In the genomic region with DNA sequence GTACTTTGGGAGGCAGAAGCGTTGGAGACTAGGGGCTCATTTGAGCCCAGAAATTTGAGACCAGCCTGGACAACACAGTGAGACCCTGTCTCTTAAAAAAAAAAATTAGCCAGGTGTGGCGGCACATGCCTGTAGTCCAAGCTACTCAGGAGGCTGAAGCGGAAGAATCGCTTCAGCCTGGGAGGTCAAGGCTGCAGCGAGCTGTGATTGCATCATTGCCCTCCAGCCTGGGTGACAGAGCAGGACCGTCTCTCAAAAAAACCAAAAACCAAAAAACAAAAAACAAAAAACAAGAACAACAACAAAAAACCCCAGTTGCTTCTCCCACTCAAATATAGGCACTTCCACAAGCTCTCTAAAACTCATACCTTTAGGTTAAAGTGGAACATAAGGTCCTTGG, we compare ENCODE assay signal across 36 cellular contexts. TPM values are rescaled to one million over a fixed set of nuclear protein-coding genes. Genes with fewer than 3 reads are reported as not detected.
"Had no signal": no experiment of that assay in that cellular context is flagged by ENCODE, and none has a peak within 500 bp of the region (broad histone marks: within the 10 kb centered on the region; RNA-seq: fewer than 3 reads in every experiment).

No MANE protein-coding gene starts in this region.

- H3K4me3 ChIP-seq: adrenal gland, ascending aorta, body of pancreas, breast epithelium, cardiac muscle cell had no signal

- H3K27me3 ChIP-seq: ascending aorta, body of pancreas, brain microvascular endothelial cell, breast epithelium, cardiac muscle cell had no signal

- ATAC-seq: activated naive CD4-positive, alpha-beta T cell treated with anti-CD3 and anti-CD28 coated beads, Interleukin-2, amount 50 U/mL, for 72 hours; activated naive CD8-positive, alpha-beta T cell treated with anti-CD3 and anti-CD28 coated beads, Interleukin-2, amount 50 U/mL, for 24 hours; activated T-cell treated with anti-CD3 and anti-CD28 coated beads, Interleukin-2, amount 50 U/mL, for 4 hours; activated T-cell treated with anti-CD3 and anti-CD28 coated beads, Interleukin-2, amount 50 U/mL, for 72 hours; activated T-helper 17 cell treated with anti-CD3 and anti-CD28 coated beads, Interleukin-2, amount 50 U/mL, for 72 hours; body of pancreas had no signal

- H3K4me1 ChIP-seq: adrenal gland, ascending aorta, body of pancreas, breast epithelium had no signal

- FAIRE-seq: astrocyte, bronchial epithelial cell had no signal

- H3K36me3 ChIP-seq: adrenal gland, ascending aorta, brain microvascular endothelial cell, breast epithelium, cardiac muscle cell had no signal

- H3K9me3 ChIP-seq: adrenal gland, ascending aorta, body of pancreas had no signal

- DNase-seq: activated effector memory CD4-positive, alpha-beta T cell treated with anti-CD3 and anti-CD28 coated beads, Interleukin-2, amount 50 U/mL, for 16 hours; activated effector memory CD4-positive, alpha-beta T cell treated with Interleukin-2 at 50 U/mL for 16 hours; activated gamma-delta T cell; activated gamma-delta T cell treated with Interleukin-2 at 50 U/mL for 16 hours; activated naive CD4-positive, alpha-beta T cell; activated naive CD4-positive, alpha-beta T cell treated with anti-CD3 and anti-CD28 coated beads for 36 hours; activated naive CD4-positive, alpha-beta T cell treated with anti-CD3 and anti-CD28 coated beads, Interleukin-2, amount 10 ng/mL, durations not matched to agents 7 days and 5 days; activated naive CD4-positive, alpha-beta T cell treated with anti-CD3 and anti-CD28 coated beads, Interleukin-2, amount 50 U/mL, for 16 hours; activated naive CD4-positive, alpha-beta T cell treated with Interleukin-2 at 50 U/mL for 16 hours; activated naive CD8-positive, alpha-beta T cell treated with anti-CD3 and anti-CD28 coated beads for 36 hours; activated naive CD8-positive, alpha-beta T cell treated with anti-CD3 and anti-CD28 coated beads, Interleukin-2, amount 10 ng/mL, durations not matched to agents 7 days and 5 days; activated naive CD8-positive, alpha-beta T cell treated with anti-CD3 and anti-CD28 coated beads, Interleukin-2, amount 50 U/mL, for 24 hours; activated T-cell treated with anti-CD3 and anti-CD28 coated beads, Interleukin-2, amount 50 U/mL, for 24 hours; activated T-cell treated with anti-CD3 and anti-CD28 coated beads, Interleukin-2, amount 50 U/mL, for 4 hours; activated T-cell treated with anti-CD3 and anti-CD28 coated beads, Interleukin-2, amount 50 U/mL, for 48 hours; activated T-cell treated with anti-CD3 and anti-CD28 coated beads, Interleukin-2, amount 50 U/mL, for 72 hours; adrenal gland; amniotic stem cell; amygdala; anterior cingulate cortex; aorta; body of pancreas; brain microvascular endothelial cell; caudate nucleus; central memory CD4-positive, alpha-beta T cell; cerebellar nuclear complex had no signal

- H3K27ac ChIP-seq: adrenal gland, ascending aorta, body of pancreas, brain microvascular endothelial cell, breast epithelium, cardiac muscle cell had no signal

RNA-seq across cellular contexts. Expression of a gene that starts 27.4 kb away (rescaled TPM):
- total RNA-seq: activated naive CD4-positive, alpha-beta T cell treated with anti-CD3 and anti-CD28 coated beads for 36 hours; activated naive CD4-positive, alpha-beta T cell treated with anti-CD3 and anti-CD28 coated beads, Interleukin-2, amount 50 U/mL, for 72 hours; activated naive CD8-positive, alpha-beta T cell treated with anti-CD3 and anti-CD28 coated beads for 36 hours; activated naive CD8-positive, alpha-beta T cell treated with anti-CD3 and anti-CD28 coated beads, Interleukin-2, amount 10 ng/mL, durations not matched to agents 7 days and 5 days; activated T-cell treated with anti-CD3 and anti-CD28 coated beads, Interleukin-2, amount 50 U/mL, for 4 hours; activated T-cell treated with anti-CD3 and anti-CD28 coated beads, Interleukin-2, amount 50 U/mL, for 72 hours; activated T-helper 1 cell treated with anti-CD3 and anti-CD28 coated beads, Interleukin-12 subunit alpha, Interleukin-12 subunit beta, Interleukin-2, Interleukin-4 antibody, amounts not matched to agents 30 ng/mL and 10 ng/mL and 1 ng/mL, durations not matched to agents 14 hours and 24 hours and 36 hours; activated T-helper 17 cell treated with anti-CD3 and anti-CD28 coated beads, Interleukin-2, amount 50 U/mL, for 72 hours; activated T-helper 2 cell treated with anti-CD3 and anti-CD28 coated beads, Interferon-gamma antibody, Interleukin-2, Interleukin-4, amounts not matched to agents 10 μg/mL and 5 μg/mL and 100 μg/mL, durations not matched to agents 14 hours and 24 hours and 36 hours; ascending aorta; astrocyte; bronchial epithelial cell; cardiac muscle cell; chondrocyte had no signal
- polyA plus RNA-seq: aorta, cardiac muscle cell had no signal
